ENCODE assay signal across 17 cellular contexts in genomic region chr1:77360256-77360655, GRCh38.
DNase-seq lines count a peak whose midpoint lies in the region; FAIRE-seq and TF ChIP-seq lines count a peak whose summit lies in the region.
"Had no signal": no experiment of that assay in that cellular context is flagged by ENCODE, and none has a peak within 500 bp of the region (broad histone marks: within the 10 kb centered on the region; RNA-seq: fewer than 3 reads in every experiment).

No MANE protein-coding gene starts in this region.

- peaks cover 35% of the 10 kb centered on the region for H3K36me3 Mint-ChIP-seq in activated naive CD4-positive, alpha-beta T cell treated with anti-CD3 and anti-CD28 coated beads, Interleukin-2, amount 50 U/mL, for 24 hours
- peaks cover 1% of the 10 kb centered on the region for H3K36me3 Mint-ChIP-seq in activated naive CD4-positive, alpha-beta T cell treated with anti-CD3 and anti-CD28 coated beads, Interleukin-2, amount 10 ng/mL, durations not matched to agents 7 days and 5 days
- H3K36me3 Mint-ChIP-seq: CD14-positive monocyte had no signal

- H3K27ac Mint-ChIP-seq in activated naive CD4-positive, alpha-beta T cell treated with anti-CD3 and anti-CD28 coated beads, Interleukin-2, amount 50 U/mL, for 24 hours = peak overlapping the region; percentile 3
- H3K27ac Mint-ChIP-seq in activated naive CD4-positive, alpha-beta T cell treated with anti-CD3 and anti-CD28 coated beads, Interleukin-2, amount 10 ng/mL, durations not matched to agents 7 days and 5 days = no peak overlapping the region
- H3K27ac Mint-ChIP-seq: CD14-positive monocyte had no signal

- H3K27me3 Mint-ChIP-seq in activated naive CD4-positive, alpha-beta T cell treated with anti-CD3 and anti-CD28 coated beads, Interleukin-2, amount 50 U/mL, for 24 hours = no peaks in the 10 kb centered on the region
- H3K27me3 Mint-ChIP-seq in activated naive CD4-positive, alpha-beta T cell treated with anti-CD3 and anti-CD28 coated beads, Interleukin-2, amount 10 ng/mL, durations not matched to agents 7 days and 5 days = no peaks in the 10 kb centered on the region

- CTCF ChIA-PET in activated naive CD4-positive, alpha-beta T cell treated with anti-CD3 and anti-CD28 coated beads, Interleukin-2, amount 10 ng/mL, durations not matched to agents 7 days and 5 days (lab: Charles Lee) = no interaction called here
- CTCF ChIA-PET in H1 (lab: Charles Lee; ENCODE audit: partially characterized antibody) = interaction anchor here (1.2 kb wide), 1 partner anchor 13 kb away, joined by 3 read pairs; no protein-coding TSS in a partner anchor

- H2AFZ ChIP-seq in H1 (ENCODE audit: low read length) = no peak overlapping the region

- no peak overlapping the region for H3K4me3 ChIP-seq in H1 (ENCODE audit: extremely low read depth in 1 of 4, insufficient read depth in 2 of 4, low read depth in 3 of 4, low read length in 4 of 4)
- H3K4me3 ChIP-seq in skeletal muscle cell (ENCODE audit: low read depth, low read length) = no peak overlapping the region

- no peak overlapping the region for H3K4ac ChIP-seq in H1 (replicated peaks; ENCODE audit: insufficient read length, low read depth, low read length)

- H3K27ac ChIP-seq in H1 (ENCODE audit: low read depth, low read length) (no peak overlapping the region), temporal lobe (ENCODE audit: low read depth, low read length) (peak overlapping the region; percentile 63)
- H3K27ac ChIP-seq: 22Rv1, HL-60 had no signal

- no peak overlapping the region for H2BK15ac ChIP-seq in H1 (ENCODE audit: low read length)

- H4K8ac ChIP-seq in H1 (ENCODE audit: extremely low read depth, insufficient read depth, low read length) = no peak overlapping the region

- peaks cover 13% of the 10 kb centered on the region for H3K9me3 Mint-ChIP-seq in activated naive CD4-positive, alpha-beta T cell treated with anti-CD3 and anti-CD28 coated beads, Interleukin-2, amount 50 U/mL, for 24 hours
- H3K9me3 Mint-ChIP-seq in activated naive CD4-positive, alpha-beta T cell treated with anti-CD3 and anti-CD28 coated beads, Interleukin-2, amount 10 ng/mL, durations not matched to agents 7 days and 5 days = no peaks in the 10 kb centered on the region

- H3K79me1 ChIP-seq in H1 (ENCODE audit: low read depth, low read length) = no peaks in the 10 kb centered on the region

- H3K18ac ChIP-seq in H1 (ENCODE audit: extremely low read depth, low read length) = no peak overlapping the region

- H3K9ac ChIP-seq in H1 (replicated peaks in 1 of 4; ENCODE audit: extremely low read depth in 1 of 4, low read depth in 3 of 4, low read length in 3 of 4) = no peak overlapping the region

- DNase-seq in activated naive CD4-positive, alpha-beta T cell treated with anti-CD3 and anti-CD28 coated beads, Interleukin-2, amount 10 ng/mL, durations not matched to agents 7 days and 5 days = no peak
- DNase-seq in H1 (ENCODE audit: low read depth in 1 of 2, low spot score in 2 of 2) (no peak), skeletal muscle cell (ENCODE audit: low read depth) (peak; percentile 25), NCI-H524 treated with DMSO at 0.1 percent for 48 hours (lab: John Stamatoyannopoulos, UW) (no peak), NCI-H2107 (lab: John Stamatoyannopoulos, UW) (no peak)
- no peak for DNase-seq in stimulated activated CD4-positive, alpha-beta T cell treated with anti-CD3 and anti-CD28 coated beads, Interleukin-2, amount 100 ng/mL, for 48 hours
- DNase-seq: DMS153, DMS79 treated with DMSO at 0.1 percent for 48 hours, EL, HCEC 1CT had no signal

- H2BK120ac ChIP-seq in H1 (replicated peaks; ENCODE audit: low read depth, low read length) = no peak overlapping the region

- POLR2A ChIA-PET in H1 (lab: Charles Lee; ENCODE audit: partially characterized antibody) = no interaction called here

- no peaks in the 10 kb centered on the region for H3K79me2 ChIP-seq in H1 (ENCODE audit: control insufficient read depth in 1 of 2, insufficient read depth in 2 of 2, low read length in 2 of 2)

- no peaks in the 10 kb centered on the region; the same call in 1 of the 2 replicates for H3K23me2 ChIP-seq in H1 (ENCODE audit: low read depth, low read length)

- H4K5ac ChIP-seq in H1 (ENCODE audit: insufficient read length, low read depth, low read length) = no peak overlapping the region

- no peak for TF ChIP-seq EP300 in H1 (IDR thresholded peaks at IDR 0.05; ENCODE audit: borderline replicate concordance in 1 of 2, low read depth in 2 of 2, low read length in 2 of 2)

- H4K20me1 ChIP-seq in H1 (replicated peaks in 1 of 2; ENCODE audit: control insufficient read depth in 1 of 2, insufficient read depth in 2 of 2, low read length in 2 of 2) = no peaks in the 10 kb centered on the region

- TF ChIP-seq POLR2A in H1 (IDR thresholded peaks at IDR 0.05; ENCODE audit: control extremely low read depth in 1 of 2, low read depth in 2 of 2, low read length in 2 of 2) = no peak

- H3K36me3 ChIP-seq in H1 (ENCODE audit: control insufficient read depth in 2 of 4, insufficient read depth in 4 of 4, low read length in 3 of 4) = no peaks in the 10 kb centered on the region

- no peak overlapping the region for H3K56ac ChIP-seq in H1 (replicated peaks; ENCODE audit: insufficient read length, low read depth, low read length)

- H3K23ac ChIP-seq in H1 (ENCODE audit: insufficient read length) = no peak overlapping the region

- TF ChIP-seq RAD21 in H1 (IDR thresholded peaks at IDR 0.05 in 1 of 2, conservative IDR thresholded peaks at IDR 0.05 in 1 of 2; ENCODE audit: low read depth in 2 of 2, low read length in 2 of 2) = no peak

- no peak overlapping the region for H3K4me3 Mint-ChIP-seq in activated naive CD4-positive, alpha-beta T cell treated with anti-CD3 and anti-CD28 coated beads, Interleukin-2, amount 50 U/mL, for 24 hours
- no peak overlapping the region for H3K4me3 Mint-ChIP-seq in activated naive CD4-positive, alpha-beta T cell treated with anti-CD3 and anti-CD28 coated beads, Interleukin-2, amount 10 ng/mL, durations not matched to agents 7 days and 5 days
- H3K4me3 Mint-ChIP-seq: CD14-positive monocyte had no signal

- no peak overlapping the region for H2BK20ac ChIP-seq in H1 (ENCODE audit: low read length)

- no peak overlapping the region for H2BK5ac ChIP-seq in H1 (ENCODE audit: low read depth, low read length)

- TF ChIP-seq CTCF in H1 (IDR thresholded peaks at IDR 0.05; ENCODE audit: control extremely low read depth in 1 of 3, insufficient read depth in 1 of 3, low read depth in 1 of 3, low read length in 3 of 3) = no peak

- no peaks in the 10 kb centered on the region for H3K4me1 ChIP-seq in H1 (replicated peaks in 1 of 4; ENCODE audit: control insufficient read depth in 3 of 4, insufficient read depth in 4 of 4, low read length in 3 of 4)

- no peak overlapping the region for H2BK12ac ChIP-seq in H1 (ENCODE audit: low read depth, low read length)

- no peak overlapping the region for H2AK5ac ChIP-seq in H1 (ENCODE audit: low read depth, low read length)

- H3K27me3 ChIP-seq in H1 (replicated peaks in 1 of 4; ENCODE audit: control insufficient read depth in 3 of 4, extremely low read depth in 1 of 4, insufficient read depth in 3 of 4, low read length in 3 of 4) = no peaks in the 10 kb centered on the region

- H3K4me2 ChIP-seq in H1 (ENCODE audit: insufficient read depth in 1 of 2, low read depth in 2 of 2, low read length in 2 of 2) = no peak overlapping the region

- peaks cover 34% of the 10 kb centered on the region for H3K4me1 Mint-ChIP-seq in activated naive CD4-positive, alpha-beta T cell treated with anti-CD3 and anti-CD28 coated beads, Interleukin-2, amount 50 U/mL, for 24 hours
- H3K4me1 Mint-ChIP-seq in activated naive CD4-positive, alpha-beta T cell treated with anti-CD3 and anti-CD28 coated beads, Interleukin-2, amount 10 ng/mL, durations not matched to agents 7 days and 5 days = peaks cover 3% of the 10 kb centered on the region
- H3K4me1 Mint-ChIP-seq: CD14-positive monocyte had no signal

- peak; percentile 36 for FAIRE-seq in H1 (lab: Jason Lieb, UNC)
- FAIRE-seq: G401.6, GM12891 had no signal

- H3K14ac ChIP-seq in H1 (ENCODE audit: insufficient read length) = no peak overlapping the region

- no peak overlapping the region for H4K91ac ChIP-seq in H1 (replicated peaks; ENCODE audit: insufficient read length, low read length)

- no peaks in the 10 kb centered on the region for H3K9me3 ChIP-seq in H1 (ENCODE audit: insufficient read depth in 2 of 2, low read depth in 1 of 2, low read length in 1 of 2)

TF ChIP-seq in H1, 55 proteins besides CTCF, POLR2A, EP300 and RAD21:
- TF ChIP-seq RFX5 (IDR thresholded peaks at IDR 0.05; ENCODE audit: borderline replicate concordance, low read depth, low read length) = no peak
- no peak for TF ChIP-seq FOSL1 (IDR thresholded peaks at IDR 0.05; ENCODE audit: insufficient read depth, low read depth, low read length)
- TF ChIP-seq CREB1 (IDR thresholded peaks at IDR 0.05) = no peak
- no peak for TF ChIP-seq ASH2L (IDR thresholded peaks at IDR 0.05; ENCODE audit: low read length)
- TF ChIP-seq E2F6 (IDR thresholded peaks at IDR 0.05) = no peak
- no peak for TF ChIP-seq BRCA1 (IDR thresholded peaks at IDR 0.05; ENCODE audit: low read depth, low read length)
- no peak for TF ChIP-seq CBX8 (IDR thresholded peaks at IDR 0.05; ENCODE audit: borderline replicate concordance, low read depth, low read length)
- no peak for TF ChIP-seq KDM5A (IDR thresholded peaks at IDR 0.05; ENCODE audit: low read length)
- TF ChIP-seq SP4 (IDR thresholded peaks at IDR 0.05; ENCODE audit: low read length) = no peak
- TF ChIP-seq CTBP2 (IDR thresholded peaks at IDR 0.05; ENCODE audit: borderline replicate concordance, insufficient read depth, insufficient read length, low read length) = no peak
- TF ChIP-seq RXRA (IDR thresholded peaks at IDR 0.05; ENCODE audit: insufficient read depth, low read depth, low read length) = no peak
- no peak for TF ChIP-seq YY1 (IDR thresholded peaks at IDR 0.05; ENCODE audit: low read depth, low read length)
- no peak for TF ChIP-seq TAF7 (optimal IDR thresholded peaks at IDR 0.05; ENCODE audit: borderline replicate concordance, low read depth, low read length)
- no peak for TF ChIP-seq TBP (IDR thresholded peaks at IDR 0.05; ENCODE audit: low read depth, low read length)
- TF ChIP-seq SP2 (IDR thresholded peaks at IDR 0.05; ENCODE audit: low read length) = no peak
- TF ChIP-seq POLR2AphosphoS5 (IDR thresholded peaks at IDR 0.05; ENCODE audit: low read depth, low read length) = no peak
